10 cellular contexts compared by ENCODE assay signal in genomic region chr1:15756143-15757015, GRCh38. TPM values are rescaled to one million over a fixed set of nuclear protein-coding genes. Genes with fewer than 3 reads are reported as not detected.
A peak's percentile ranks its signal among the peaks of the same experiment; 100 is the strongest.
DNase-seq lines count a peak whose midpoint lies in the region; TF ChIP-seq lines count a peak whose summit lies in the region.
"Had no signal": no experiment of that assay in that cellular context is flagged by ENCODE, and none has a peak within 500 bp of the region (broad histone marks: within the 10 kb centered on the region; RNA-seq: fewer than 3 reads in every experiment).

No MANE protein-coding gene starts in this region.

- no peak for TF ChIP-seq EP300 in transverse colon (IDR thresholded peaks at IDR 0.05; ENCODE audit: low read depth)

- H3K9me3 ChIP-seq in transverse colon: no peaks in the 10 kb centered on the region

- 30% methylated on average over 21 of the region's 21 CpGs; no CpG with 5 or more reads in 1 of the 2 donors for WGBS in transverse colon (ENCODE audit: low coverage in 1 of 2), 2 donors

- no peak for TF ChIP-seq CTCF in transverse colon (IDR thresholded peaks at IDR 0.05)

- intact Hi-C loops in activated naive CD4-positive, alpha-beta T cell treated with anti-CD3 and anti-CD28 coated beads for 36 hours (cut with micrococcal nuclease): no loop called here
- intact Hi-C loops in transverse colon (cut with DNase I; ENCODE audit: low total_unique reads): no loop called here

- peak overlapping the region; percentile 71 to 87 (median 85) for H3K27ac ChIP-seq in transverse colon

- CTCF ChIA-PET in activated naive CD4-positive, alpha-beta T cell treated with anti-CD3 and anti-CD28 coated beads for 36 hours (lab: Charles Lee): interaction anchor here (0.7 to 1.6 kb wide), 2 partner anchors 35 to 120 kb away, joined by 3 read pairs; no protein-coding TSS in a partner anchor

- peak overlapping the region; percentile 11 to 84 (median 76) for H3K4me3 ChIP-seq in transverse colon

- H3K27me3 Mint-ChIP-seq in activated naive CD4-positive, alpha-beta T cell treated with anti-CD3 and anti-CD28 coated beads for 36 hours (ENCODE audit: low read depth): peaks cover 31% of the 10 kb centered on the region

- DNase-seq in activated naive CD4-positive, alpha-beta T cell treated with anti-CD3 and anti-CD28 coated beads for 36 hours: peak; percentile 39
- no peak for DNase-seq in activated naive CD4-positive, alpha-beta T cell treated with anti-CD3 and anti-CD28 coated beads, Interleukin-2, amount 50 U/mL, for 16 hours
- peak; percentile 50 to 69 for DNase-seq in SHP77 (lab: John Stamatoyannopoulos, UW)
- peak; percentile 19 for DNase-seq in iPS-NIHi11 (ENCODE audit: low spot score)
- DNase-seq in transverse colon: peak; percentile 87
- DNase-seq in cerebellum (ENCODE audit: low spot score): no peak
- no peak for DNase-seq in occipital lobe (lab: John Stamatoyannopoulos, UW)
- no peak for DNase-seq in DMS79 (lab: John Stamatoyannopoulos, UW)
- DNase-seq: foreskin fibroblast had no signal

- H3K4me1 ChIP-seq in transverse colon: peaks cover 0 to 57% (median 38%) of the 10 kb centered on the region in 4 donors

- no peak overlapping the region for H3K4me3 Mint-ChIP-seq in activated naive CD4-positive, alpha-beta T cell treated with anti-CD3 and anti-CD28 coated beads for 36 hours

- H3K9me3 Mint-ChIP-seq in activated naive CD4-positive, alpha-beta T cell treated with anti-CD3 and anti-CD28 coated beads for 36 hours: no peaks in the 10 kb centered on the region
- H3K9me3 Mint-ChIP-seq: activated T-helper 2 cell treated with anti-CD3 and anti-CD28 coated beads, Interferon-gamma antibody, Interleukin-2, Interleukin-4, amounts not matched to agents 10 μg/mL and 5 μg/mL and 100 μg/mL, durations not matched to agents 14 hours and 24 hours and 36 hours had no signal

- no peak overlapping the region for H3K27ac Mint-ChIP-seq in activated naive CD4-positive, alpha-beta T cell treated with anti-CD3 and anti-CD28 coated beads for 36 hours
- H3K27ac Mint-ChIP-seq: activated T-helper 2 cell treated with anti-CD3 and anti-CD28 coated beads, Interferon-gamma antibody, Interleukin-2, Interleukin-4, amounts not matched to agents 10 μg/mL and 5 μg/mL and 100 μg/mL, durations not matched to agents 14 hours and 24 hours and 36 hours had no signal

- no peaks in the 10 kb centered on the region for H3K36me3 Mint-ChIP-seq in activated naive CD4-positive, alpha-beta T cell treated with anti-CD3 and anti-CD28 coated beads for 36 hours (ENCODE audit: low read depth)

- peaks cover 20% of the 10 kb centered on the region for H3K27me3 ChIP-seq in transverse colon

- TF ChIP-seq POLR2A in transverse colon (IDR thresholded peaks at IDR 0.05): peak; percentile 97

- H3K4me1 Mint-ChIP-seq in activated naive CD4-positive, alpha-beta T cell treated with anti-CD3 and anti-CD28 coated beads for 36 hours (ENCODE audit: low read depth): peaks cover 16% of the 10 kb centered on the region

- in situ Hi-C loops in transverse colon (cut with MboI; ENCODE audit: low pct_ligation_motif_present in 1 of 4, low pct_unique_long_range_greater_than_20kb in 1 of 4, low sequenced_read_pairs in 3 of 4): no loop called here

- H3K36me3 ChIP-seq in transverse colon: no peaks in the 10 kb centered on the region

RNA-seq across cellular contexts. Expression of gene FBLIM1, which starts 2.2 kb away (rescaled TPM):
- not detected for total RNA-seq in activated naive CD4-positive, alpha-beta T cell treated with anti-CD3 and anti-CD28 coated beads for 36 hours
- total RNA-seq in transverse colon: 100 to 1,000 TPM; 140 to 411 (median 311) TPM
- total RNA-seq in cerebellum: 8.9 TPM
- total RNA-seq in occipital lobe: 11.4 TPM
- total RNA-seq: activated T-helper 2 cell treated with anti-CD3 and anti-CD28 coated beads, Interferon-gamma antibody, Interleukin-2, Interleukin-4, amounts not matched to agents 10 μg/mL and 5 μg/mL and 100 μg/mL, durations not matched to agents 14 hours and 24 hours and 36 hours had no signal

RNA-seq across cellular contexts. Expression of gene TMEM82, which starts 14.1 kb away (rescaled TPM):
- total RNA-seq in activated naive CD4-positive, alpha-beta T cell treated with anti-CD3 and anti-CD28 coated beads for 36 hours: not detected
- 10 to 100 TPM in 3 of 4 donors, 1 to 10 TPM in 1; 1.8 to 30.3 (median 19.2) TPM for total RNA-seq in transverse colon
- not detected for total RNA-seq in cerebellum
- total RNA-seq in occipital lobe: not detected
- total RNA-seq: activated T-helper 2 cell treated with anti-CD3 and anti-CD28 coated beads, Interferon-gamma antibody, Interleukin-2, Interleukin-4, amounts not matched to agents 10 μg/mL and 5 μg/mL and 100 μg/mL, durations not matched to agents 14 hours and 24 hours and 36 hours had no signal

RNA-seq across cellular contexts. Expression of gene SLC25A34, which starts 20.3 kb away (rescaled TPM):
- total RNA-seq in activated naive CD4-positive, alpha-beta T cell treated with anti-CD3 and anti-CD28 coated beads for 36 hours: under 1 TPM; 0.43 to 0.74 TPM
- total RNA-seq in transverse colon (10 to 100 TPM; 12.9 to 73.3 (median 36.2) TPM), cerebellum (2.4 TPM), occipital lobe (1.2 TPM)

RNA-seq across cellular contexts. Expression of gene UQCRHL, which starts 51.1 kb away (rescaled TPM):
- 1 to 10 TPM; 1.7 to 1.9 TPM for total RNA-seq in activated naive CD4-positive, alpha-beta T cell treated with anti-CD3 and anti-CD28 coated beads for 36 hours
- 1 to 10 TPM in 3 of 4 donors, under 1 TPM in 1; 0.75 to 3.0 (median 1.7) TPM for total RNA-seq in transverse colon
- total RNA-seq in cerebellum: 2.6 TPM
- total RNA-seq in occipital lobe: 2.7 TPM

Comparison
In these comparisons a context has a peak if more than half of its experiments do, and no peak if none do; other contexts are left out.
1. DNase-seq: peak in activated naive CD4-positive, alpha-beta T cell treated with anti-CD3 and anti-CD28 coated beads for 36 hours (single experiment), SHP77 (2 of 2), iPS-NIHi11 (single experiment) and transverse colon (single experiment); none in activated naive CD4-positive, alpha-beta T cell treated with anti-CD3 and anti-CD28 coated beads, Interleukin-2, amount 50 U/mL, for 16 hours (single experiment), cerebellum (single experiment), occipital lobe (single experiment) and DMS79 (single experiment).
2. RNA of gene FBLIM1, which starts 2.2 kb away (total RNA-seq): 140 to 411 TPM in transverse colon; 11.4 TPM in occipital lobe (single experiment), 8.9 TPM in cerebellum (single experiment) and not detected in activated naive CD4-positive, alpha-beta T cell treated with anti-CD3 and anti-CD28 coated beads for 36 hours; every median in the first group is over 10 times any median in the second.